Comparison of ENCODE assay signal across 8 cellular contexts in the genomic region with DNA sequence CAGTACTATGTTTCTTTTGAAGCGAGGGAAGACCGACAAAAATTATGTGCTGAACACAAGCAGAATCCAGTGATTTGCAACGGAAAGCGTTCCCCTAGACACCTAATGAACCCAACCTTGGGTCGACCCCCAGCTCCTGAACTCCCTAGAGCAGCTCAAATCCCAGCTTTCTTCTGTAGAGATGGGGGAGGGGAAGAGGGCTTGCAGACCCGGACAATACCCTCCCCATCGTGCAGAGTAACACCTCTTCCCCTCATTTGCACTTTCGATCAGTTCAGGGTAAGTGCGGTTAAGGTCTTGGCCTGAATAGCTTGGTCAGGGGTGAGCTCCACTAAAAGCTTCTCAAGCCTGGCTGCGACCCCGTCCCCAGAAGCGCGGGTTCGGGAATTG. TPM values are rescaled to one million over a fixed set of nuclear protein-coding genes. Genes with fewer than 3 reads are reported as not detected.
DNase-seq lines count a peak whose midpoint lies in the region; ATAC-seq lines count a peak whose summit lies in the region.

No MANE protein-coding gene starts in this region.

- peak; percentile 8 for DNase-seq in AG20443 (ENCODE audit: low spot score)
- DNase-seq in M059J (ENCODE audit: low read depth) = peak; percentile 4
- DNase-seq in dermis blood vessel endothelial cell = peak; percentile 6
- no peak for DNase-seq in retina
- DNase-seq in stimulated activated CD8-positive, alpha-beta memory T cell treated with anti-CD3 and anti-CD28 coated beads, Interleukin-4, amount 100 ng/mL, for 48 hours = no peak
- DNase-seq in NCI-H1417 (lab: John Stamatoyannopoulos, UW) = no peak

- H3K4me3 ChIP-seq in muscle layer of colon (ENCODE audit: low read depth in 1 of 2, low read length in 2 of 2) = peak overlapping the region; percentile 63 to 95

- no peaks in the 10 kb centered on the region for H3K36me3 ChIP-seq in muscle layer of colon (ENCODE audit: insufficient read depth, low read length)

- H3K27ac ChIP-seq in muscle layer of colon (ENCODE audit: low read depth, low read length) = peak overlapping the region; percentile 86

- peak overlapping the region; percentile 77 for H3K9ac ChIP-seq in muscle layer of colon (ENCODE audit: low read length)

- H3K4me1 ChIP-seq in muscle layer of colon (ENCODE audit: insufficient read depth, low read length) = peaks cover 9% of the 10 kb centered on the region

- no peaks in the 10 kb centered on the region for H3K27me3 ChIP-seq in muscle layer of colon (ENCODE audit: control insufficient read depth in 1 of 2, insufficient read depth in 2 of 2, low read length in 2 of 2)

- peak; percentile 4 for ATAC-seq in GM21381 (IDR thresholded peaks at IDR 0.05; ENCODE audit: unreplicated experiment)

- no peaks in the 10 kb centered on the region for H3K9me3 ChIP-seq in muscle layer of colon (ENCODE audit: low read length)

RNA-seq across cellular contexts. Expression of gene CEP162, which starts 0.4 kb away (rescaled TPM):
- 8.2 and 11.8 TPM in 2 replicates for total RNA-seq in M059J (2014; rRNA removed; shearing (Covaris generic))
- total RNA-seq in dermis blood vessel endothelial cell = 10.0 and 14.0 TPM in 2 replicates

Comparison
In these comparisons a context has a peak if more than half of its experiments do, and no peak if none do; other contexts are left out.
1. DNase-seq: peak in AG20443 (single experiment), M059J (single experiment) and dermis blood vessel endothelial cell (single experiment); none in retina (single experiment), stimulated activated CD8-positive, alpha-beta memory T cell treated with anti-CD3 and anti-CD28 coated beads, Interleukin-4, amount 100 ng/mL, for 48 hours (single experiment) and NCI-H1417 (0 of 3).